Comparison of ENCODE assay signal across 8 cellular contexts in genomic region chr17:64836623-64837017, GRCh38.
DNase-seq lines count a peak whose midpoint lies in the region; ATAC-seq and TF ChIP-seq lines count a peak whose summit lies in the region.
"Not testable (repeated sequence)": the region's sequence is repeated elsewhere in the genome, so short reads cannot be mapped to it uniquely, and the experiment has no call there.

No MANE protein-coding gene starts in this region.

- peaks cover 14% of the 10 kb centered on the region for H3K4me1 Mint-ChIP-seq in activated naive CD8-positive, alpha-beta T cell treated with anti-CD3 and anti-CD28 coated beads, Interleukin-2, amount 10 ng/mL, durations not matched to agents 7 days and 5 days
- peaks cover 22 to 36% of the 10 kb centered on the region in 2 donors for H3K4me1 Mint-ChIP-seq in stimulated activated naive B cell treated with anti-CD40 and anti-IgM and Interleukin-4, amounts not matched to agents 10 μg/mL and 1 μg/mL and 100 μg/mL, for 72 hours

- H3K4me3 ChIP-seq in fibroblast of pulmonary artery (replicated peaks; ENCODE audit: low read depth, low read length): peak overlapping the region; percentile 63
- H3K4me3 ChIP-seq in mucosa of rectum (ENCODE audit: low read length in 2 of 2): peak overlapping the region; percentile 73 to 80

- H3K27ac ChIP-seq in mucosa of rectum (ENCODE audit: low read depth in 2 of 2, low read length in 2 of 2): peak overlapping the region; percentile 61 to 74

- not testable (repeated sequence) for H3K9me3 ChIP-seq in mucosa of rectum (ENCODE audit: control insufficient read depth in 2 of 2, low read length in 2 of 2)

- H3K9me3 Mint-ChIP-seq in activated naive CD8-positive, alpha-beta T cell treated with anti-CD3 and anti-CD28 coated beads, Interleukin-2, amount 10 ng/mL, durations not matched to agents 7 days and 5 days; stimulated activated naive B cell treated with anti-CD40 and anti-IgM and Interleukin-4, amounts not matched to agents 10 μg/mL and 1 μg/mL and 100 μg/mL, for 72 hours: not testable (repeated sequence)

- TF ChIP-seq CTCF in fibroblast of pulmonary artery (IDR thresholded peaks at IDR 0.05; ENCODE audit: low read length, missing control alignments): not testable (repeated sequence)

- peak overlapping the region; percentile 96 for H3K27ac Mint-ChIP-seq in activated naive CD8-positive, alpha-beta T cell treated with anti-CD3 and anti-CD28 coated beads, Interleukin-2, amount 10 ng/mL, durations not matched to agents 7 days and 5 days
- H3K27ac Mint-ChIP-seq in stimulated activated naive B cell treated with anti-CD40 and anti-IgM and Interleukin-4, amounts not matched to agents 10 μg/mL and 1 μg/mL and 100 μg/mL, for 72 hours: peak overlapping the region; percentile 95

- H3K36me3 Mint-ChIP-seq in activated naive CD8-positive, alpha-beta T cell treated with anti-CD3 and anti-CD28 coated beads, Interleukin-2, amount 10 ng/mL, durations not matched to agents 7 days and 5 days; stimulated activated naive B cell treated with anti-CD40 and anti-IgM and Interleukin-4, amounts not matched to agents 10 μg/mL and 1 μg/mL and 100 μg/mL, for 72 hours: not testable (repeated sequence)

- peak overlapping the region; percentile 98 for H3K4me3 Mint-ChIP-seq in activated naive CD8-positive, alpha-beta T cell treated with anti-CD3 and anti-CD28 coated beads, Interleukin-2, amount 10 ng/mL, durations not matched to agents 7 days and 5 days
- peak overlapping the region; percentile 85 to 96 for H3K4me3 Mint-ChIP-seq in stimulated activated naive B cell treated with anti-CD40 and anti-IgM and Interleukin-4, amounts not matched to agents 10 μg/mL and 1 μg/mL and 100 μg/mL, for 72 hours

- H3K4me1 ChIP-seq in mucosa of rectum (ENCODE audit: control insufficient read depth in 2 of 2, insufficient read depth in 2 of 2, low read length in 2 of 2): not testable (repeated sequence)

- H3K27me3 ChIP-seq in mucosa of rectum (ENCODE audit: control insufficient read depth in 2 of 2, insufficient read depth in 2 of 2, low read length in 2 of 2): not testable (repeated sequence)

- DNase-seq in Daoy (ENCODE audit: low read depth): peak; percentile 20
- not testable (repeated sequence) for DNase-seq in activated naive CD8-positive, alpha-beta T cell treated with anti-CD3 and anti-CD28 coated beads, Interleukin-2, amount 10 ng/mL, durations not matched to agents 7 days and 5 days
- DNase-seq in fibroblast of pulmonary artery (ENCODE audit: low read depth): peak; percentile 7
- peak; percentile 4 for DNase-seq in stimulated activated naive B cell treated with anti-CD40 and anti-IgM and Interleukin-4, amounts not matched to agents 10 μg/mL and 1 μg/mL and 100 μg/mL, for 72 hours

- H3K27me3 Mint-ChIP-seq in activated naive CD8-positive, alpha-beta T cell treated with anti-CD3 and anti-CD28 coated beads, Interleukin-2, amount 10 ng/mL, durations not matched to agents 7 days and 5 days; stimulated activated naive B cell treated with anti-CD40 and anti-IgM and Interleukin-4, amounts not matched to agents 10 μg/mL and 1 μg/mL and 100 μg/mL, for 72 hours: not testable (repeated sequence)

- ATAC-seq in GM21529 (IDR thresholded peaks at IDR 0.05; ENCODE audit: unreplicated experiment) (peak; percentile 38), HG03378 (IDR thresholded peaks at IDR 0.05; ENCODE audit: unreplicated experiment) (peak; percentile 32), SK-N-SH treated with all-trans-retinoic acid at 6 μM for 48 hours (peak; percentile 77)
- peak; percentile 19 for ATAC-seq in activated naive CD8-positive, alpha-beta T cell treated with anti-CD3 and anti-CD28 coated beads, Interleukin-2, amount 10 ng/mL, durations not matched to agents 7 days and 5 days (ENCODE audit: low read depth)
- peak; percentile 25 to 26 for ATAC-seq in stimulated activated naive B cell treated with anti-CD40 and anti-IgM and Interleukin-4, amounts not matched to agents 10 μg/mL and 1 μg/mL and 100 μg/mL, for 72 hours (replicated peaks)

- POLR2A ChIA-PET in activated naive CD8-positive, alpha-beta T cell treated with anti-CD3 and anti-CD28 coated beads, Interleukin-2, amount 10 ng/mL, durations not matched to agents 7 days and 5 days (lab: Charles Lee): not testable (repeated sequence)

- H3K9ac ChIP-seq in mucosa of rectum (ENCODE audit: low read depth in 1 of 2, low read length in 2 of 2): peak overlapping the region; percentile 56 to 79

- not testable (repeated sequence) for H3K36me3 ChIP-seq in mucosa of rectum (ENCODE audit: control insufficient read depth in 2 of 2, insufficient read depth in 2 of 2, low read length in 2 of 2)

Comparison
In these comparisons a context has a peak if more than half of its experiments do, and no peak if none do; other contexts are left out.
1. ATAC-seq: peak in every context shown above with its lines; median percentile 77 in SK-N-SH treated with all-trans-retinoic acid at 6 μM for 48 hours; 38 in GM21529; 32 in HG03378; 26 in stimulated activated naive B cell treated with anti-CD40 and anti-IgM and Interleukin-4, amounts not matched to agents 10 μg/mL and 1 μg/mL and 100 μg/mL, for 72 hours; 19 in activated naive CD8-positive, alpha-beta T cell treated with anti-CD3 and anti-CD28 coated beads, Interleukin-2, amount 10 ng/mL, durations not matched to agents 7 days and 5 days.